23 cellular contexts compared by ENCODE assay signal in genomic region chr11:73921180-73921579, GRCh38. TPM values are rescaled to one million over a fixed set of nuclear protein-coding genes. Genes with fewer than 3 reads are reported as not detected.
A peak's percentile ranks its signal among the peaks of the same experiment; 100 is the strongest.
DNase-seq lines count a peak whose midpoint lies in the region; ATAC-seq, FAIRE-seq and TF ChIP-seq lines count a peak whose summit lies in the region.
"Had no signal": no experiment of that assay in that cellular context is flagged by ENCODE, and none has a peak within 500 bp of the region (broad histone marks: within the 10 kb centered on the region; RNA-seq: fewer than 3 reads in every experiment).

No MANE protein-coding gene starts in this region.

- H3K79me2 ChIP-seq in astrocyte (ENCODE audit: insufficient read depth, low read length), result no peaks in the 10 kb centered on the region
- no peaks in the 10 kb centered on the region for H3K79me2 ChIP-seq in Karpas-422 (ENCODE audit: low read length)

- intact Hi-C loops in esophagus muscularis mucosa (cut with DNase I), result no loop called here

- H3K27ac ChIP-seq in astrocyte (ENCODE audit: low read depth, low read length) (no peak overlapping the region), Karpas-422 (ENCODE audit: low read length) (no peak overlapping the region), esophagus muscularis mucosa (replicated peaks in 1 of 4) (no peak overlapping the region)
- H3K27ac ChIP-seq: 22Rv1; A549; BLaER1 treated with 17β-estradiol and CSF1 and Interleukin-3, amounts not matched to agents 10 nM and 100 nM; C4-2B had no signal

- no peaks in the 10 kb centered on the region for H3K9me2 ChIP-seq in Karpas-422 (replicated peaks; ENCODE audit: insufficient read depth, low read length)

- H3K9ac ChIP-seq in astrocyte (ENCODE audit: low read length) (no peak overlapping the region), Karpas-422 (ENCODE audit: low read length) (no peak overlapping the region)
- H3K9ac ChIP-seq: BLaER1 treated with 17β-estradiol and CSF1 and Interleukin-3, amounts not matched to agents 10 nM and 100 nM had no signal

- H3K4me1 ChIP-seq in astrocyte (ENCODE audit: insufficient read depth, low read length) (no peaks in the 10 kb centered on the region), Karpas-422 (ENCODE audit: low read length) (no peaks in the 10 kb centered on the region), esophagus muscularis mucosa (no peaks in the 10 kb centered on the region)
- H3K4me1 ChIP-seq: A549, Caco-2 had no signal

- H3K4me3 ChIP-seq in astrocyte (ENCODE audit: insufficient read depth, low read depth, low read length) (no peak overlapping the region), Karpas-422 (ENCODE audit: low read length) (no peak overlapping the region), esophagus muscularis mucosa (no peak overlapping the region)
- H3K4me3 ChIP-seq: A549; BLaER1 treated with 17β-estradiol and CSF1 and Interleukin-3, amounts not matched to agents 10 nM and 100 nM had no signal

- no peaks in the 10 kb centered on the region for H3K9me3 Mint-ChIP-seq in activated T-cell treated with anti-CD3 and anti-CD28 coated beads, Interleukin-2, amount 50 U/mL, for 72 hours
- no peaks in the 10 kb centered on the region for H3K9me3 Mint-ChIP-seq in activated T-cell treated with anti-CD3 and anti-CD28 coated beads, Interleukin-2, amount 50 U/mL, for 4 hours
- H3K9me3 Mint-ChIP-seq in astrocyte (ENCODE audit: unreplicated experiment), result no peaks in the 10 kb centered on the region
- H3K9me3 Mint-ChIP-seq: CD4-positive, alpha-beta T cell; CD8-positive, alpha-beta T cell had no signal

- DNase-seq in activated T-cell treated with anti-CD3 and anti-CD28 coated beads, Interleukin-2, amount 50 U/mL, for 72 hours, result no peak
- no peak for DNase-seq in activated T-cell treated with anti-CD3 and anti-CD28 coated beads, Interleukin-2, amount 50 U/mL, for 4 hours
- DNase-seq in astrocyte (ENCODE audit: low read depth) (peak; percentile 11), putamen (ENCODE audit: low spot score) (peak; percentile 57), Karpas-422 (no peak), esophagus muscularis mucosa (ENCODE audit: extremely low spot score) (no peak)
- DNase-seq: AML-193; Caco-2; Calu3; CD4-positive, alpha-beta T cell; CD8-positive, alpha-beta T cell; DMS79 treated with DMSO at 0.1 percent for 48 hours; GF-D8 had no signal

- TF ChIP-seq POLR2A in esophagus muscularis mucosa (IDR thresholded peaks at IDR 0.05; ENCODE audit: low read depth), result no peak

- H3K27me3 Mint-ChIP-seq in activated T-cell treated with anti-CD3 and anti-CD28 coated beads, Interleukin-2, amount 50 U/mL, for 72 hours (ENCODE audit: low read depth), result no peaks in the 10 kb centered on the region
- H3K27me3 Mint-ChIP-seq in activated T-cell treated with anti-CD3 and anti-CD28 coated beads, Interleukin-2, amount 50 U/mL, for 4 hours (ENCODE audit: low read depth), result no peaks in the 10 kb centered on the region
- H3K27me3 Mint-ChIP-seq in astrocyte (ENCODE audit: low read depth, unreplicated experiment), result no peaks in the 10 kb centered on the region
- H3K27me3 Mint-ChIP-seq: B cell; CD4-positive, alpha-beta T cell had no signal

- peaks cover 21% of the 10 kb centered on the region for H3K36me3 ChIP-seq in astrocyte (ENCODE audit: insufficient read depth, low read length)
- peaks cover 30% of the 10 kb centered on the region for H3K36me3 ChIP-seq in Karpas-422 (ENCODE audit: insufficient read depth, low read length)
- peaks cover 36 to 96% (median 83%) of the 10 kb centered on the region in 4 donors for H3K36me3 ChIP-seq in esophagus muscularis mucosa

- no peak overlapping the region for H3K4me3 Mint-ChIP-seq in activated T-cell treated with anti-CD3 and anti-CD28 coated beads, Interleukin-2, amount 50 U/mL, for 72 hours
- no peak overlapping the region for H3K4me3 Mint-ChIP-seq in activated T-cell treated with anti-CD3 and anti-CD28 coated beads, Interleukin-2, amount 50 U/mL, for 4 hours
- no peak overlapping the region for H3K4me3 Mint-ChIP-seq in astrocyte (ENCODE audit: unreplicated experiment)
- H3K4me3 Mint-ChIP-seq: B cell; CD4-positive, alpha-beta T cell; CD8-positive, alpha-beta T cell had no signal

- H2AFZ ChIP-seq in astrocyte (ENCODE audit: low read depth, low read length), result no peak overlapping the region
- H2AFZ ChIP-seq in Karpas-422 (ENCODE audit: low read length), result no peak overlapping the region

- no peak for TF ChIP-seq EP300 in esophagus muscularis mucosa (IDR thresholded peaks at IDR 0.05)

- FAIRE-seq in astrocyte (lab: Jason Lieb, UNC), result no peak
- FAIRE-seq: A549, D721Med, G401.6, GM12891 had no signal

- peak overlapping the region; percentile 28 for H3K27ac Mint-ChIP-seq in activated T-cell treated with anti-CD3 and anti-CD28 coated beads, Interleukin-2, amount 50 U/mL, for 72 hours
- no peak overlapping the region for H3K27ac Mint-ChIP-seq in astrocyte (ENCODE audit: unreplicated experiment)
- H3K27ac Mint-ChIP-seq: B cell; CD4-positive, alpha-beta T cell; CD8-positive, alpha-beta T cell had no signal

- peaks cover 5 to 7% of the 10 kb centered on the region in 2 donors for H3K36me3 Mint-ChIP-seq in activated T-cell treated with anti-CD3 and anti-CD28 coated beads, Interleukin-2, amount 50 U/mL, for 72 hours (ENCODE audit: insufficient read depth in 2 of 2)
- H3K36me3 Mint-ChIP-seq in activated T-cell treated with anti-CD3 and anti-CD28 coated beads, Interleukin-2, amount 50 U/mL, for 4 hours (ENCODE audit: insufficient read depth), result peaks cover 31% of the 10 kb centered on the region
- peaks cover 14% of the 10 kb centered on the region for H3K36me3 Mint-ChIP-seq in astrocyte (ENCODE audit: low read depth, unreplicated experiment)

- no peak for ATAC-seq in activated T-cell treated with anti-CD3 and anti-CD28 coated beads, Interleukin-2, amount 50 U/mL, for 72 hours (replicated peaks in 1 of 2)
- no peak for ATAC-seq in activated T-cell treated with anti-CD3 and anti-CD28 coated beads, Interleukin-2, amount 50 U/mL, for 4 hours
- no peak for ATAC-seq in HG02884 (IDR thresholded peaks at IDR 0.05; ENCODE audit: unreplicated experiment)
- ATAC-seq: A549; CD8-positive, alpha-beta T cell had no signal

- 98% methylated on average over 4 of the region's 4 CpGs for WGBS in esophagus muscularis mucosa

- no peaks in the 10 kb centered on the region for H3K4me1 Mint-ChIP-seq in activated T-cell treated with anti-CD3 and anti-CD28 coated beads, Interleukin-2, amount 50 U/mL, for 72 hours (ENCODE audit: low read depth)
- H3K4me1 Mint-ChIP-seq in activated T-cell treated with anti-CD3 and anti-CD28 coated beads, Interleukin-2, amount 50 U/mL, for 4 hours (ENCODE audit: low read depth), result no peaks in the 10 kb centered on the region
- peaks cover 2% of the 10 kb centered on the region for H3K4me1 Mint-ChIP-seq in astrocyte (ENCODE audit: low read depth, unreplicated experiment)
- H3K4me1 Mint-ChIP-seq: B cell had no signal

- H3K9me3 ChIP-seq in astrocyte (ENCODE audit: insufficient read depth, low read depth, low read length) (no peaks in the 10 kb centered on the region), Karpas-422 (ENCODE audit: low read length) (no peaks in the 10 kb centered on the region), esophagus muscularis mucosa (no peaks in the 10 kb centered on the region)
- H3K9me3 ChIP-seq: A549; BLaER1 treated with 17β-estradiol and CSF1 and Interleukin-3, amounts not matched to agents 10 nM and 100 nM; Caco-2 had no signal

- H4K20me1 ChIP-seq in astrocyte (ENCODE audit: insufficient read depth, low read length) (no peaks in the 10 kb centered on the region), Karpas-422 (ENCODE audit: insufficient read depth, low read depth, low read length) (no peaks in the 10 kb centered on the region)
- H4K20me1 ChIP-seq: BLaER1 treated with 17β-estradiol and CSF1 and Interleukin-3, amounts not matched to agents 10 nM and 100 nM had no signal

- H3K4me2 ChIP-seq in astrocyte (ENCODE audit: low read length) (no peak overlapping the region), Karpas-422 (ENCODE audit: low read depth, low read length, poor library complexity, severe bottlenecking) (no peak overlapping the region)
- H3K4me2 ChIP-seq: A549; BLaER1 treated with 17β-estradiol and CSF1 and Interleukin-3, amounts not matched to agents 10 nM and 100 nM had no signal

- TF ChIP-seq CTCF in astrocyte (IDR thresholded peaks at IDR 0.05; ENCODE audit: insufficient read depth, low read depth, low read length) (no peak), esophagus muscularis mucosa (IDR thresholded peaks at IDR 0.05) (no peak)

- H3K27me3 ChIP-seq in astrocyte (ENCODE audit: insufficient read depth, low read length) (no peaks in the 10 kb centered on the region), Karpas-422 (ENCODE audit: low read length) (no peaks in the 10 kb centered on the region), esophagus muscularis mucosa (no peaks in the 10 kb centered on the region)
- H3K27me3 ChIP-seq: BLaER1 treated with 17β-estradiol and CSF1 and Interleukin-3, amounts not matched to agents 10 nM and 100 nM had no signal

RNA-seq across cellular contexts. Expression of gene DNAJB13, which starts 29.6 kb away (rescaled TPM):
- total RNA-seq in activated T-cell treated with anti-CD3 and anti-CD28 coated beads, Interleukin-2, amount 50 U/mL, for 72 hours, result 1 to 10 TPM in 1 of 2 donors, under 1 TPM in 1; 0.53 to 1.1 TPM
- under 1 TPM in 2 of 3 donors, not detected in 1; 0.27 to 0.61 TPM for total RNA-seq in activated T-cell treated with anti-CD3 and anti-CD28 coated beads, Interleukin-2, amount 50 U/mL, for 4 hours
- 1.2 and 1.3 TPM in 2 replicates for total RNA-seq in astrocyte
- total RNA-seq in Karpas-422 (2014; rRNA removed; shearing (Covaris generic); ENCODE audit: low replicate concordance), result 0.22 TPM in 1 of 2 replicates, not detected in the other
- total RNA-seq in esophagus muscularis mucosa, result not detected
- total RNA-seq: A172; CD4-positive, alpha-beta T cell; CD8-positive, alpha-beta T cell had no signal

RNA-seq across cellular contexts. Expression of gene PAAF1, which starts 44.4 kb away (rescaled TPM):
- 10 to 100 TPM; 36.8 to 38.9 TPM for total RNA-seq in activated T-cell treated with anti-CD3 and anti-CD28 coated beads, Interleukin-2, amount 50 U/mL, for 72 hours
- 10 to 100 TPM; 21.6 to 28.4 (median 22.0) TPM for total RNA-seq in activated T-cell treated with anti-CD3 and anti-CD28 coated beads, Interleukin-2, amount 50 U/mL, for 4 hours
- total RNA-seq in astrocyte, result 14.2 and 15.6 TPM in 2 replicates
- total RNA-seq in Karpas-422 (2014; rRNA removed; shearing (Covaris generic); ENCODE audit: low replicate concordance), result 24.1 and 36.0 TPM in 2 replicates
- total RNA-seq in esophagus muscularis mucosa, result 10 to 100 TPM; 12.5 to 19.6 (median 18.1) TPM

RNA-seq across cellular contexts. Expression of gene COA4, which starts 44.5 kb away (rescaled TPM):
- 10 to 100 TPM; 35.4 to 38.1 TPM for total RNA-seq in activated T-cell treated with anti-CD3 and anti-CD28 coated beads, Interleukin-2, amount 50 U/mL, for 72 hours
- total RNA-seq in activated T-cell treated with anti-CD3 and anti-CD28 coated beads, Interleukin-2, amount 50 U/mL, for 4 hours, result 100 to 1,000 TPM; 124 to 137 (median 128) TPM
- total RNA-seq in astrocyte (55.9 and 59.0 TPM in 2 replicates), esophagus muscularis mucosa (10 to 100 TPM; 53.3 to 73.2 (median 57.5) TPM)
- total RNA-seq in Karpas-422 (2014; rRNA removed; shearing (Covaris generic); ENCODE audit: low replicate concordance), result 134 and 207 TPM in 2 replicates

Comparison
In these comparisons a context has a peak if more than half of its experiments do, and no peak if none do; other contexts are left out.
1. DNase-seq: peak in astrocyte (single experiment) and putamen (single experiment); none in activated T-cell treated with anti-CD3 and anti-CD28 coated beads, Interleukin-2, amount 50 U/mL, for 72 hours (0 of 2), activated T-cell treated with anti-CD3 and anti-CD28 coated beads, Interleukin-2, amount 50 U/mL, for 4 hours (single experiment), Karpas-422 (single experiment) and esophagus muscularis mucosa (single experiment).